In the genomic region with DNA sequence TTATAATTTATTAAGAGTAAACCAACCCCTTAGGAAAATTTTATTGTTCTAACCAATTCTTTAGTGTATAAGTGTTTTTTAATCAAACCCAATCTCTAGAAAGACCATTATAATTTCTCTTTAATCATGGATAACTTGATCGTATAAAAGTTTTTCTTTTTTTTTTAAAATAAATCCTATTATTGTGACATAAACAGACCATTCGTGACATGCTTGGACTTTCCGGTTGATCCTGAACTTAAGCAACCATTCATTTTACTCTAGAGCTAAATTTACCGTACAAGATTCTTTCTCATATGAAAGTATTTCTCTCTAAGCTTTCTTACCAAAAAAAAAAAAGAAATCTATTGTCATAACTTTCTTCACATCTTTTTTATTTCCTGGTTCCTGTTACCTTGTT, we compare ENCODE assay signal across 19 cellular contexts. TPM values are rescaled to one million over a fixed set of nuclear protein-coding genes. Genes with fewer than 3 reads are reported as not detected.
DNase-seq lines count a peak whose midpoint lies in the region; FAIRE-seq and TF ChIP-seq lines count a peak whose summit lies in the region.
"Had no signal": no experiment of that assay in that cellular context is flagged by ENCODE, and none has a peak within 500 bp of the region (broad histone marks: within the 10 kb centered on the region; RNA-seq: fewer than 3 reads in every experiment).

No MANE protein-coding gene starts in this region.

- H3K4me1 ChIP-seq in iPS DF 6.9 (ENCODE audit: control insufficient read depth, insufficient read depth, low read length) = no peaks in the 10 kb centered on the region

- peak; percentile 17 for DNase-seq in Caki2 (ENCODE audit: low read depth)
- peak; percentile 17 for DNase-seq in HFF-Myc (ENCODE audit: extremely low read depth, low read depth)
- DNase-seq in RKO (ENCODE audit: low spot score) = peak; percentile 9
- DNase-seq in iPS DF 6.9 (ENCODE audit: low read depth, low spot score) = peak; percentile 7
- DNase-seq in SKM-1 (lab: John Stamatoyannopoulos, UW; ENCODE audit: unreplicated experiment) = no peak
- DNase-seq in H54 (ENCODE audit: insufficient read length, low spot score) = no peak
- DNase-seq in H7 = no peak
- DNase-seq: DMS79, GOT3, Karpas-422, NCI-H187 treated with DMSO at 0.1 percent for 48 hours, NCI-H446, NCI-H69, PC-9, T-helper 1 cell, T1000 had no signal

- no CpG with 5 or more reads among the region's 4 CpGs for WGBS in iPS DF 6.9 (ENCODE audit: insufficient coverage, insufficient read length)

- no peak overlapping the region for H3K4me3 ChIP-seq in HFF-Myc (replicated peaks; ENCODE audit: low read depth, low read length)
- no peak overlapping the region for H3K4me3 ChIP-seq in iPS DF 6.9 (ENCODE audit: low read length)
- H3K4me3 ChIP-seq in H7 (ENCODE audit: insufficient read depth, low read depth, low read length) = no peak overlapping the region
- H3K4me3 ChIP-seq: PC-9, SK-N-MC had no signal

- no peak for TF ChIP-seq POLR2A in H54 (IDR thresholded peaks at IDR 0.05; ENCODE audit: low read depth, low read length)

- no peak for TF ChIP-seq CTCF in HFF-Myc (IDR thresholded peaks at IDR 0.05; ENCODE audit: low read depth, low read length, missing control alignments)

- in situ Hi-C loops in Caki2 (cut with HindIII; ENCODE audit: low pct_unique_long_range_greater_than_20kb, low sequenced_read_pairs) = no loop called here

- no peak for FAIRE-seq in H54 (lab: Jason Lieb, UNC)
- FAIRE-seq: GM18507 had no signal

- H3K27ac ChIP-seq in iPS DF 6.9 (ENCODE audit: low read length) = no peak overlapping the region
- H3K27ac ChIP-seq: C4-2B, PC-9, SK-N-MC had no signal

- H3K9me3 ChIP-seq in iPS DF 6.9 (ENCODE audit: control insufficient read depth, insufficient read depth, low read length) = no peaks in the 10 kb centered on the region; the same call in none of the 2 replicates

- H3K36me3 ChIP-seq in iPS DF 6.9 (ENCODE audit: control insufficient read depth, insufficient read depth, low read length) (no peaks in the 10 kb centered on the region), H7 (replicated peaks; ENCODE audit: control insufficient read depth, insufficient read depth, low read length) (no peaks in the 10 kb centered on the region)

- H3K27me3 ChIP-seq in iPS DF 6.9 (ENCODE audit: control insufficient read depth, insufficient read depth, low read length) (no peaks in the 10 kb centered on the region), H7 (ENCODE audit: control insufficient read depth, insufficient read depth, low read length) (no peaks in the 10 kb centered on the region)

RNA-seq across cellular contexts. Expression of gene SLC38A4, which starts 32.6 kb away (rescaled TPM):
- total RNA-seq in Caki2 (2014; rRNA removed; shearing (Covaris generic); ENCODE audit: low replicate concordance) = 0.03 TPM in 1 of 2 replicates, not detected in the other
- total RNA-seq in H7 (2014; rRNA removed; shearing (Covaris generic)) = 0.62 and 1.3 TPM in 2 replicates

Comparison
In these comparisons a context has a peak if more than half of its experiments do, and no peak if none do; other contexts are left out.
1. DNase-seq: peak in Caki2 (single experiment), HFF-Myc (single experiment), RKO (single experiment) and iPS DF 6.9 (single experiment); none in SKM-1 (single experiment), H54 (single experiment) and H7 (single experiment).